In genomic region chr1:20470174-20470573, GRCh38 we compare ENCODE assay signal across 1 cellular context.
TF ChIP-seq lines count a peak whose summit lies in the region.

No MANE protein-coding gene starts in this region.

TF ChIP-seq in HepG2, 621 proteins besides CTCF, POLR2A, EP300 and RAD21:
- no peak for TF ChIP-seq MEIS1 (CRISPR knock-in tag; IDR thresholded peaks at IDR 0.05; ENCODE audit: borderline replicate concordance)
- TF ChIP-seq, protein P1, sequence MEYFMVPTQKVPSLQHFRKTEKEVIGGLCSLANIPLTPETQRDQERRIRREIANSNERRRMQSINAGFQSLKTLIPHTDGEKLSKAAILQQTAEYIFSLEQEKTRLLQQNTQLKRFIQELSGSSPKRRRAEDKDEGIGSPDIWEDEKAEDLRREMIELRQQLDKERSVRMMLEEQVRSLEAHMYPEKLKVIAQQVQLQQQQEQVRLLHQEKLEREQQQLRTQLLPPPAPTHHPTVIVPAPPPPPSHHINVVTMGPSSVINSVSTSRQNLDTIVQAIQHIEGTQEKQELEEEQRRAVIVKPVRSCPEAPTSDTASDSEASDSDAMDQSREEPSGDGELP (IDR thresholded peaks at IDR 0.05; ENCODE audit: borderline replicate concordance, low read depth) = peak; percentile 59; the same call in 1 of the 2 replicates
- no peak for TF ChIP-seq MXD1 (CRISPR knock-in tag; IDR thresholded peaks at IDR 0.05)
- TF ChIP-seq ZSCAN9 (CRISPR knock-in tag; IDR thresholded peaks at IDR 0.05; ENCODE audit: borderline replicate concordance) = no peak
- TF ChIP-seq FOXO4 (CRISPR knock-in tag; conservative IDR thresholded peaks at IDR 0.05) = no peak
- no peak for TF ChIP-seq ZNF709 (CRISPR knock-in tag; IDR thresholded peaks at IDR 0.05)
- no peak for TF ChIP-seq ZFAT (CRISPR knock-in tag; conservative IDR thresholded peaks at IDR 0.05)
- TF ChIP-seq SCMH1 (CRISPR knock-in tag; IDR thresholded peaks at IDR 0.05; ENCODE audit: borderline replicate concordance) = no peak
- 0 out of 2 replicates have a peak, but pooled peaks have one; percentile 61 for TF ChIP-seq ZKSCAN1 (IDR thresholded peaks at IDR 0.05; ENCODE audit: low read length)
- no peak for TF ChIP-seq ZSCAN25 (CRISPR knock-in tag; IDR thresholded peaks at IDR 0.05)
- no peak for TF ChIP-seq FOXA1 (IDR thresholded peaks at IDR 0.05)
- no peak for TF ChIP-seq FOXA1 (CRISPR knock-in tag; IDR thresholded peaks at IDR 0.05)
- TF ChIP-seq CEBPG (CRISPR knock-in tag; IDR thresholded peaks at IDR 0.05) = no peak
- no peak for TF ChIP-seq KLF6 (CRISPR knock-in tag; IDR thresholded peaks at IDR 0.05)
- no peak for TF ChIP-seq ZNF652 (CRISPR knock-in tag; IDR thresholded peaks at IDR 0.05; ENCODE audit: borderline replicate concordance, low read depth)
